8 cellular contexts compared by ENCODE assay signal in the genomic region with DNA sequence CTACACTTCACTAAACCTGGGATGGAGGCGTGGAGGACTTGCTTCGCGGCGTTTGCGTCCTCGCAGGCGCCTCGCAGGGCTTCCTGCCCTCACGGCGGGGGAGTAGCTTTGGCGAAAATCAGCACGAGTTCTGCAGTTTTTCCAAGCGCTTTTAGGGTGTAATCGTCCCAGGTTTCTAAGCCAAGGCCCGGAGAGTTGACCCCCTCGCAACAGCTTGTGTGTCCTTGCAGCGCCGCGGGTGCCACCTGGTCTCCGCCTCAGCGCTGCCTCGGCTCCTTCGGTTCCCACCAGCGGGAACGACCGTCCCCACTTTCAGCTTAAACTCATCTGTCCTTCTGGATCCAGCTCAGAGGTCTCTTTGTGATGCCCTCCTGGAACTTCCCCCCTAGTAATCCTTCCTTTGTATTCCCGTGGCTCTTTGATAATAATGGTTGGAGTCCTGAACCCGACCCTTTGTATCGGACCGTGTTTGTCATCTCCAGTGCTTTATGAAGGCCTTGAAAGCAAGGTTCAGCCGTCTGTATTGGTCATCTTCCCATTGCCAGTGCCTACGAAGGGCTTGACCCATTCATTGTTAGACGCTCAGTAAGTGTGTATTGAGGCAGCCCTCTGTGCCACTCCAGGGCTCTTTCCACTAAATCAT. TPM values are rescaled to one million over a fixed set of nuclear protein-coding genes. Genes with fewer than 3 reads are reported as not detected.
A peak's percentile ranks its signal among the peaks of the same experiment; 100 is the strongest.
DNase-seq lines count a peak whose midpoint lies in the region; ATAC-seq, FAIRE-seq and TF ChIP-seq lines count a peak whose summit lies in the region.

No MANE protein-coding gene starts in this region.

- BruUV-seq in PC-9 (replicated peaks; lab: Mats Ljungman, UMichigan), result TSS peak; percentile 77

- peak overlapping the region; percentile 89 for H3K27ac ChIP-seq in PC-9
- H3K27ac ChIP-seq in duodenal mucosa (ENCODE audit: low read depth, low read length), result peak overlapping the region; percentile 99
- peak overlapping the region; percentile 88 for H3K27ac ChIP-seq in mesendoderm (ENCODE audit: low read depth, low read length)

- H3K4me2 ChIP-seq in PC-9 (peak overlapping the region; percentile 87), mesendoderm (ENCODE audit: low read length) (peak overlapping the region; percentile 92)

- H3K9me2 ChIP-seq in PC-9 (ENCODE audit: insufficient read depth), result no peaks in the 10 kb centered on the region

- peak overlapping the region; percentile 96 for H2AFZ ChIP-seq in PC-9

- peak overlapping the region; percentile 52 for H2BK5ac ChIP-seq in mesendoderm (ENCODE audit: low read length)

- no peak overlapping the region for H2BK15ac ChIP-seq in mesendoderm (replicated peaks; ENCODE audit: low read depth)

- no CpG with 5 or more reads among the region's 33 CpGs for WGBS in mesendoderm (ENCODE audit: extremely low coverage, insufficient coverage, low lambda C conversion rate)

- intact Hi-C loops in PC-9 (cut with micrococcal nuclease; ENCODE audit: unreplicated experiment), result loop anchor here (5.0 kb wide), 2 partner anchors 44 to 59 kb away; no protein-coding TSS in a partner anchor

- H2BK120ac ChIP-seq in mesendoderm (ENCODE audit: low read depth, low read length), result peak overlapping the region; percentile 46

- peaks cover 5% of the 10 kb centered on the region for H3K79me1 ChIP-seq in mesendoderm (ENCODE audit: low read length)

- H3F3A ChIP-seq in PC-9 (ENCODE audit: insufficient read depth, low read depth), result no peaks in the 10 kb centered on the region; the same call in 1 of the 2 replicates

- H3K4me3 Mint-ChIP-seq in activated CD4-positive, alpha-beta T cell treated with anti-CD3 and anti-CD28 coated beads, Interleukin-2, amount 10 ng/mL, durations not matched to agents 7 days and 5 days, result peak overlapping the region; percentile 95

- H3K9me3 ChIP-seq in PC-9 (ENCODE audit: insufficient read depth, low read depth) (no peaks in the 10 kb centered on the region), duodenal mucosa (ENCODE audit: control insufficient read depth in 1 of 2, low read length in 2 of 2) (no peaks in the 10 kb centered on the region)

- peak overlapping the region; percentile 59 for H4K8ac ChIP-seq in mesendoderm (ENCODE audit: low read depth, low read length)

- H4K20me1 ChIP-seq in PC-9 (ENCODE audit: insufficient read depth), result 0 out of 2 replicates have a peak, but pooled peaks cover 4% of the 10 kb centered on the region

- H3K36me3 ChIP-seq in PC-9 (ENCODE audit: low read depth) (peaks cover 27% of the 10 kb centered on the region), duodenal mucosa (ENCODE audit: control insufficient read depth in 1 of 2, insufficient read depth in 2 of 2, low read length in 2 of 2) (peaks cover 0 to 4% of the 10 kb centered on the region in 2 donors), mesendoderm (ENCODE audit: control insufficient read depth, insufficient read depth, low read length) (no peaks in the 10 kb centered on the region)

- peak; percentile 20 for FAIRE-seq in urothelium cell line (lab: Jason Lieb, UNC)

- H3K79me2 ChIP-seq in PC-9 (ENCODE audit: low read depth), result peaks cover 47% of the 10 kb centered on the region
- peaks cover 15% of the 10 kb centered on the region for H3K79me2 ChIP-seq in mesendoderm (ENCODE audit: control insufficient read depth, insufficient read depth, low read length)

- peaks cover 21% of the 10 kb centered on the region for H3K4me1 ChIP-seq in PC-9 (replicated peaks; ENCODE audit: insufficient read depth)
- H3K4me1 ChIP-seq in duodenal mucosa (ENCODE audit: control insufficient read depth in 1 of 2, insufficient read depth in 2 of 2, low read length in 2 of 2), result peaks cover 23% of the 10 kb centered on the region in 2 donors
- peaks cover 4% of the 10 kb centered on the region for H3K4me1 ChIP-seq in mesendoderm (ENCODE audit: control insufficient read depth, low read depth, low read length)

- H3K36me3 Mint-ChIP-seq in activated CD4-positive, alpha-beta T cell treated with anti-CD3 and anti-CD28 coated beads, Interleukin-2, amount 10 ng/mL, durations not matched to agents 7 days and 5 days (ENCODE audit: low read depth), result peaks cover 22% of the 10 kb centered on the region

- H3K18ac ChIP-seq in mesendoderm (ENCODE audit: low read length), result peak overlapping the region; percentile 96

- no peak overlapping the region for H4K5ac ChIP-seq in mesendoderm (ENCODE audit: low read length)

- ATAC-seq in HG02981 (IDR thresholded peaks at IDR 0.05; ENCODE audit: unreplicated experiment), result peak; percentile 18

- H3K4me3 ChIP-seq in PC-9 (peak overlapping the region; percentile 89), duodenal mucosa (ENCODE audit: low read depth in 1 of 2, low read length in 2 of 2) (peak overlapping the region; percentile 94 to 99), mesendoderm (ENCODE audit: low read length) (peak overlapping the region; percentile 94)

- peak overlapping the region; percentile 98 for H3K56ac ChIP-seq in mesendoderm (ENCODE audit: low read length)

- H3K27me3 ChIP-seq in PC-9 (ENCODE audit: insufficient read depth, low read depth) (no peaks in the 10 kb centered on the region), duodenal mucosa (ENCODE audit: control insufficient read depth in 1 of 2, insufficient read depth in 2 of 2, low read length in 2 of 2) (no peaks in the 10 kb centered on the region), mesendoderm (ENCODE audit: insufficient read depth, low read length, poor library complexity) (no peaks in the 10 kb centered on the region)

- no peaks in the 10 kb centered on the region for H3K27me3 Mint-ChIP-seq in activated CD4-positive, alpha-beta T cell treated with anti-CD3 and anti-CD28 coated beads, Interleukin-2, amount 10 ng/mL, durations not matched to agents 7 days and 5 days

- TF ChIP-seq CTCF in PC-9 (conservative IDR thresholded peaks at IDR 0.05), result no peak

- H3K4ac ChIP-seq in mesendoderm (ENCODE audit: low read depth, low read length), result peak overlapping the region; percentile 90

- no peaks in the 10 kb centered on the region for H3K9me3 Mint-ChIP-seq in activated CD4-positive, alpha-beta T cell treated with anti-CD3 and anti-CD28 coated beads, Interleukin-2, amount 10 ng/mL, durations not matched to agents 7 days and 5 days

- peak overlapping the region; percentile 75 for H2AK5ac ChIP-seq in mesendoderm (ENCODE audit: low read length)

- CTCF ChIA-PET in activated CD4-positive, alpha-beta T cell treated with anti-CD3 and anti-CD28 coated beads, Interleukin-2, amount 10 ng/mL, durations not matched to agents 7 days and 5 days (lab: Charles Lee), result interaction anchor here (0.6 to 2.6 kb wide), 6 partner anchors 19 to 1017 kb away, joined by 3 to 7 read pairs (median 3); no protein-coding TSS in a partner anchor
- CTCF ChIA-PET in PC-9 (lab: Charles Lee), result no interaction called here

- H3K9ac ChIP-seq in duodenal mucosa (ENCODE audit: low read depth in 1 of 2, low read length in 2 of 2) (peak overlapping the region; percentile 98 to 99), mesendoderm (ENCODE audit: low read length) (peak overlapping the region; percentile 96)

- peak overlapping the region; percentile 84 for H3K23ac ChIP-seq in mesendoderm (ENCODE audit: low read length)

- H3K27ac Mint-ChIP-seq in activated CD4-positive, alpha-beta T cell treated with anti-CD3 and anti-CD28 coated beads, Interleukin-2, amount 10 ng/mL, durations not matched to agents 7 days and 5 days, result peak overlapping the region; percentile 99

- DNase-seq in activated CD4-positive, alpha-beta T cell treated with anti-CD3 and anti-CD28 coated beads, Interleukin-2, amount 10 ng/mL, durations not matched to agents 7 days and 5 days, result no peak
- DNase-seq in activated CD4-positive, alpha-beta T cell treated with anti-CD3 and anti-CD28 coated beads, Interleukin-2, amount 50 U/mL, for 48 hours, result no peak
- DNase-seq in PC-9 (no peak), mesendoderm (no peak), urothelium cell line (ENCODE audit: low spot score) (peak; percentile 14), mesenteric fat pad (ENCODE audit: low spot score) (no peak)

- H3K4me1 Mint-ChIP-seq in activated CD4-positive, alpha-beta T cell treated with anti-CD3 and anti-CD28 coated beads, Interleukin-2, amount 10 ng/mL, durations not matched to agents 7 days and 5 days, result peaks cover 40% of the 10 kb centered on the region

- POLR2A ChIA-PET in activated CD4-positive, alpha-beta T cell treated with anti-CD3 and anti-CD28 coated beads, Interleukin-2, amount 10 ng/mL, durations not matched to agents 7 days and 5 days (lab: Charles Lee), result interaction anchor here (1.2 kb wide), 1 partner anchor 29 kb away, joined by 4 read pairs; no protein-coding TSS in a partner anchor
- POLR2A ChIA-PET in PC-9 (lab: Charles Lee; ENCODE audit: unreplicated experiment), result interaction anchor here (0.7 to 1.1 kb wide), 3 partner anchors 28 to 219 kb away, joined by 5 to 9 read pairs (median 7); a partner anchor contains a TSS

RNA-seq across cellular contexts. Expression of a gene that starts 0.8 kb away (rescaled TPM):
- 100 to 1,000 TPM; 110 to 117 TPM for total RNA-seq in activated CD4-positive, alpha-beta T cell treated with anti-CD3 and anti-CD28 coated beads, Interleukin-2, amount 10 ng/mL, durations not matched to agents 7 days and 5 days
- total RNA-seq in PC-9 (2021) (75.0 and 90.8 TPM in 2 replicates), mesenteric fat pad (73.5 TPM)
- 143 TPM for polyA plus RNA-seq in mesendoderm (2013, experiment 1 of 2)
- polyA plus RNA-seq in mesendoderm (2013, experiment 2 of 2), result 146 TPM

RNA-seq across cellular contexts. Expression of a gene that starts 16.5 kb away (rescaled TPM):
- not detected for total RNA-seq in activated CD4-positive, alpha-beta T cell treated with anti-CD3 and anti-CD28 coated beads, Interleukin-2, amount 10 ng/mL, durations not matched to agents 7 days and 5 days
- total RNA-seq in PC-9 (2021), result not detected in 2 replicates
- polyA plus RNA-seq in mesendoderm (2013, experiment 1 of 2), result 0.48 TPM
- 0.50 TPM for polyA plus RNA-seq in mesendoderm (2013, experiment 2 of 2)
- 0.26 TPM for total RNA-seq in mesenteric fat pad

RNA-seq across cellular contexts. Expression of a gene that starts 55.1 kb away (rescaled TPM):
- not detected for total RNA-seq in activated CD4-positive, alpha-beta T cell treated with anti-CD3 and anti-CD28 coated beads, Interleukin-2, amount 10 ng/mL, durations not matched to agents 7 days and 5 days
- total RNA-seq in PC-9 (2021), result not detected in 2 replicates
- not detected for polyA plus RNA-seq in mesendoderm (2013, experiment 1 of 2)
- polyA plus RNA-seq in mesendoderm (2013, experiment 2 of 2), result not detected
- not detected for total RNA-seq in mesenteric fat pad
